ENCODE assay signal across 8 cellular contexts in the genomic region with DNA sequence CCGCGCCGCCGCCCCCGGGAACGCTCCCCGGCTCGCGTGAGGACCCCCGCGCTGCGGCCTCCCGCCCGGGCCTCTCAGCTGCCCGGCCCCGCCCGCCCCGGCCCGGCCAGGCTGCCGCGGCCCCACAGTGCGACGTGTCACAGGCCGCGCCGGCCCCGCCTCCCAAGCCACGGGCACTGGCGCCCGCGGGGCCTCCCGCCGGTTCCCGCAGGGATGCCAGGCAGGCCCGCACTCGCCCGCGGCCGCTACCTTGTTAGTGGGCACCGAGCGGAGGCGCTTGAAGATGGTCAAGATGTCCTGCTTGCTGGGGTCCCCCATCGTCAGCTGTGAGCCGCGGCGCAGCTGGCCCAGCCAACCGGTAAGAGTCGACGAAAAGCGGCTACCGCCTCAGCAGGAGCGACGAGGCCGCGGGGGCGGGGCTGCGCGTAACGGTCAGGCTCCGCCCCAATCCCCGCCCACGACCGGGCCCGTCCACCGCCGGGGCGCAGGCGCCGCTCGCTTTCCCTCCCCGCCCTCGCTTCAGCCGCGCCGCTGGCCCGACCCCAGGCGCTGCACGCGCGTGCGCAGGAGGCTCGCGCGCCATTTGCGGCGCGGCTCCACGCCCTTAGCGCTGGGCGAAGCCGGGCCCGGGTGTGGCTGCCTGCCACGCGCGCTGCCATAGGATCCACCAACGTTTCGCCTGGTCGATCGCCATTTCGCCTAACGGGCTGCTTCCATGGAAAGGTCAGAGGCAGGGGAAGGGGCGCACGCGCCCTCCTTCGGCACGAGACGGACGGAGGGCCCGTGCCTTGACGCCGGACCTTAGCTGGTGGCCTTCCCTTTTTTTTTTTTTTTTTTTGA. TPM values are rescaled to one million over a fixed set of nuclear protein-coding genes. Genes with fewer than 3 reads are reported as not detected.
DNase-seq lines count a peak whose midpoint lies in the region; ATAC-seq and TF ChIP-seq lines count a peak whose summit lies in the region.

A gene with protein sequence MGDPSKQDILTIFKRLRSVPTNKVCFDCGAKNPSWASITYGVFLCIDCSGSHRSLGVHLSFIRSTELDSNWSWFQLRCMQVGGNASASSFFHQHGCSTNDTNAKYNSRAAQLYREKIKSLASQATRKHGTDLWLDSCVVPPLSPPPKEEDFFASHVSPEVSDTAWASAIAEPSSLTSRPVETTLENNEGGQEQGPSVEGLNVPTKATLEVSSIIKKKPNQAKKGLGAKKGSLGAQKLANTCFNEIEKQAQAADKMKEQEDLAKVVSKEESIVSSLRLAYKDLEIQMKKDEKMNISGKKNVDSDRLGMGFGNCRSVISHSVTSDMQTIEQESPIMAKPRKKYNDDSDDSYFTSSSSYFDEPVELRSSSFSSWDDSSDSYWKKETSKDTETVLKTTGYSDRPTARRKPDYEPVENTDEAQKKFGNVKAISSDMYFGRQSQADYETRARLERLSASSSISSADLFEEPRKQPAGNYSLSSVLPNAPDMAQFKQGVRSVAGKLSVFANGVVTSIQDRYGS (minus strand): TSS at position 409 of the 840 bp plus-strand sequence. CDS start 91 bp downstream, at position 318.

- H3K27me3 Mint-ChIP-seq in activated B cell treated with CpG ODN at 0.5 μM for 24 hours = no peaks in the 10 kb centered on the region

- peaks cover 2% of the 10 kb centered on the region for H3K36me3 Mint-ChIP-seq in activated B cell treated with CpG ODN at 0.5 μM for 24 hours (ENCODE audit: low read depth)

- no peak for TF ChIP-seq CTCF in AG04449 (IDR thresholded peaks at IDR 0.05; ENCODE audit: insufficient read depth, low read length, missing control alignments)
- TF ChIP-seq CTCF in activated B cell treated with CpG ODN at 0.5 μM for 24 hours (IDR thresholded peaks at IDR 0.05) = no peak
- no peak for TF ChIP-seq CTCF in cardiac fibroblast (IDR thresholded peaks at IDR 0.05; ENCODE audit: low read depth, low read length)
- TF ChIP-seq CTCF in smooth muscle cell (IDR thresholded peaks at IDR 0.05; ENCODE audit: borderline replicate concordance, insufficient read depth, poor library complexity, severe bottlenecking) = no peak

- H3K9ac ChIP-seq in smooth muscle cell (ENCODE audit: low read depth) = peak within 1 kb of the TSS; percentile 98

- peak; percentile 33 for DNase-seq in AG04449 (ENCODE audit: low read depth, low spot score)
- peak; percentile 87 for DNase-seq in NCI-H345 (lab: John Stamatoyannopoulos, UW)
- peak; percentile 99 for DNase-seq in activated B cell treated with CpG ODN at 0.5 μM for 24 hours
- peak; percentile 92 to 96 for DNase-seq in cardiac fibroblast (ENCODE audit: low read depth in 2 of 2)
- peak; percentile 100 for DNase-seq in iPS-NIHi7 (ENCODE audit: extremely low spot score)
- peak; percentile 96 for DNase-seq in smooth muscle cell (lab: John Stamatoyannopoulos, UW; ENCODE audit: unreplicated experiment)

- H3F3A ChIP-seq in smooth muscle cell (ENCODE audit: low read depth) = peaks cover 6% of the 10 kb centered on the region

- peak within 1 kb of the TSS; percentile 86 for H3K4me3 Mint-ChIP-seq in activated B cell treated with CpG ODN at 0.5 μM for 24 hours

- ATAC-seq in GM18907 (IDR thresholded peaks at IDR 0.05; ENCODE audit: unreplicated experiment) (peak; percentile 78), HG03159 (IDR thresholded peaks at IDR 0.05; ENCODE audit: unreplicated experiment) (peak; percentile 76), activated B cell treated with CpG ODN at 0.5 μM for 24 hours (ENCODE audit: low read depth) (peak; percentile 93)

- no peaks in the 10 kb centered on the region for H3K9me3 ChIP-seq in smooth muscle cell (replicated peaks; ENCODE audit: low read depth)

- peak within 1 kb of the TSS; percentile 90 for H3K4me3 ChIP-seq in AG04449 (ENCODE audit: low read depth, low read length)
- H3K4me3 ChIP-seq in cardiac fibroblast (replicated peaks in 1 of 2; ENCODE audit: low read depth in 2 of 2, low read length in 2 of 2) = peak within 1 kb of the TSS; percentile 88 to 94
- H3K4me3 ChIP-seq in smooth muscle cell = peak within 1 kb of the TSS; percentile 95

- peaks cover 41% of the 10 kb centered on the region for H4K20me1 ChIP-seq in smooth muscle cell (ENCODE audit: low read depth)

- H3K4me1 ChIP-seq in smooth muscle cell (ENCODE audit: low read depth) = peaks cover 7% of the 10 kb centered on the region

- no peaks in the 10 kb centered on the region for H3K9me3 Mint-ChIP-seq in activated B cell treated with CpG ODN at 0.5 μM for 24 hours

- H3K4me1 Mint-ChIP-seq in activated B cell treated with CpG ODN at 0.5 μM for 24 hours = peaks cover 35% of the 10 kb centered on the region

- no peak within 1 kb of the TSS for H2AFZ ChIP-seq in smooth muscle cell (ENCODE audit: low read depth)

- intact Hi-C loops in activated B cell treated with CpG ODN at 0.5 μM for 24 hours (cut with micrococcal nuclease) = loop anchor here (1.0 to 5.0 kb wide), 6 partner anchors 10 to 242 kb away; a partner anchor contains a TSS

- no peaks in the 10 kb centered on the region for H3K36me3 ChIP-seq in smooth muscle cell (ENCODE audit: low read depth)

- H3K4me2 ChIP-seq in smooth muscle cell = peak within 1 kb of the TSS; percentile 98

- CTCF ChIA-PET in AG04449 (lab: Yijun Ruan, JAX) = interaction anchor here (0.8 to 2.0 kb wide), 8 partner anchors 10 to 233 kb away, joined by 3 to 8 read pairs (median 4); no protein-coding TSS in a partner anchor
- CTCF ChIA-PET in activated B cell treated with CpG ODN at 0.5 μM for 24 hours (lab: Charles Lee) = interaction anchor here (1.0 to 2.9 kb wide), 4 partner anchors 9 to 106 kb away, joined by 3 to 18 read pairs (median 4); no protein-coding TSS in a partner anchor

- H3K27ac ChIP-seq in smooth muscle cell (ENCODE audit: low read depth) = peak within 1 kb of the TSS; percentile 98

- POLR2A ChIA-PET in AG04449 (lab: Yijun Ruan, JAX) (interaction anchor here (0.6 to 1.6 kb wide), 8 partner anchors 9 to 242 kb away, joined by 3 to 11 read pairs (median 4); no protein-coding TSS in a partner anchor), activated B cell treated with CpG ODN at 0.5 μM for 24 hours (lab: Charles Lee) (interaction anchor here (0.6 to 4.5 kb wide), 12 partner anchors 11 to 784 kb away, joined by 3 to 40 read pairs (median 3); a partner anchor contains a TSS)

- no peaks in the 10 kb centered on the region for H3K27me3 ChIP-seq in smooth muscle cell (ENCODE audit: low read depth)

- H3K79me2 ChIP-seq in smooth muscle cell (ENCODE audit: low read depth) = peaks cover 45% of the 10 kb centered on the region

- 13% methylated on average over 69 of the region's 111 CpGs for WGBS in smooth muscle cell (ENCODE audit: low lambda C conversion rate)

- H3K27ac Mint-ChIP-seq in activated B cell treated with CpG ODN at 0.5 μM for 24 hours = peak within 1 kb of the TSS; percentile 80

RNA-seq across cellular contexts. Expression of the gene that starts here (rescaled TPM):
- total RNA-seq in activated B cell treated with CpG ODN at 0.5 μM for 24 hours = 35.2 and 37.3 TPM in 2 replicates
- total RNA-seq in smooth muscle cell = 89.9 and 120 TPM in 2 replicates
- 68.4 and 69.2 TPM in 2 replicates for polyA plus RNA-seq in smooth muscle cell

Comparison
In these comparisons a context has a peak if more than half of its experiments do, and no peak if none do; other contexts are left out.
1. Peak in every context shown above with its lines: DNase-seq, ATAC-seq, H3K4me3 ChIP-seq and H3K27ac ChIP-seq.
2. DNase-seq: peak in every context shown above with its lines; median percentile 100 in iPS-NIHi7; 99 in activated B cell treated with CpG ODN at 0.5 μM for 24 hours; 96 in smooth muscle cell; 94 in cardiac fibroblast; 87 in NCI-H345; 33 in AG04449.